ENCODE assay signal across 1 cellular context in genomic region chr19:29662604-29663404, GRCh38.
A peak's percentile ranks its signal among the peaks of the same experiment; 100 is the strongest.
TF ChIP-seq lines count a peak whose summit lies in the region.

No MANE protein-coding gene starts in this region.

TF ChIP-seq in HEK293, 187 proteins besides CTCF, POLR2A, EP300 and RAD21 (continued from another document and continues in another):
- TF ChIP-seq PRDM4 (tag by site-specific recombination; IDR thresholded peaks at IDR 0.05) (no peak), HIC1 (tag by site-specific recombination; IDR thresholded peaks at IDR 0.05) (no peak), ZNF473 (tag by site-specific recombination; IDR thresholded peaks at IDR 0.05) (no peak), PATZ1 (tag by site-specific recombination; IDR thresholded peaks at IDR 0.05) (peak; percentile 51), ZNF768 (tag by site-specific recombination; IDR thresholded peaks at IDR 0.05) (no peak), TRIM28 (IDR thresholded peaks at IDR 0.05; ENCODE audit: borderline replicate concordance, low read length) (peak; percentile 52; the same call in 1 of the 2 replicates), ZNF394 (tag by site-specific recombination; IDR thresholded peaks at IDR 0.05; ENCODE audit: borderline replicate concordance) (peak; percentile 96), ZNF544 (tag by site-specific recombination; IDR thresholded peaks at IDR 0.05) (no peak), REPIN1 (tag by site-specific recombination; IDR thresholded peaks at IDR 0.05; ENCODE audit: low read depth) (no peak), ZSCAN30 (tag by site-specific recombination; IDR thresholded peaks at IDR 0.05) (no peak), ZEB2 (tag by site-specific recombination; IDR thresholded peaks at IDR 0.05) (peak; percentile 26; the same call in 1 of the 2 replicates), ZNF146 (tag by site-specific recombination; IDR thresholded peaks at IDR 0.05) (no peak), ZNF830 (tag by site-specific recombination; IDR thresholded peaks at IDR 0.05; ENCODE audit: low read depth) (no peak), ZNF350 (tag by site-specific recombination; IDR thresholded peaks at IDR 0.05) (no peak), ZNF776 (tag by site-specific recombination; IDR thresholded peaks at IDR 0.05; ENCODE audit: borderline replicate concordance) (no peak), ZNF560 (tag by site-specific recombination; IDR thresholded peaks at IDR 0.05; ENCODE audit: borderline replicate concordance) (no peak), ZNF311 (tag by site-specific recombination; IDR thresholded peaks at IDR 0.05; ENCODE audit: borderline replicate concordance) (no peak), ZNF580 (tag by site-specific recombination; IDR thresholded peaks at IDR 0.05) (no peak; the same call in 1 of the 2 replicates), ZNF707 (tag by site-specific recombination; IDR thresholded peaks at IDR 0.05) (no peak), KLF9 (tag by site-specific recombination; IDR thresholded peaks at IDR 0.05; ENCODE audit: low read depth) (no peak), ZBTB7A (tag by site-specific recombination; IDR thresholded peaks at IDR 0.05; ENCODE audit: low read depth) (no peak), ZNF530 (tag by site-specific recombination; IDR thresholded peaks at IDR 0.05; ENCODE audit: low read depth) (0 out of 2 replicates have a peak, but pooled peaks have one; percentile 6), ZBTB10 (tag by site-specific recombination; IDR thresholded peaks at IDR 0.05) (peak; percentile 18; the same call in 1 of the 2 replicates), ZNF76 (tag by site-specific recombination; IDR thresholded peaks at IDR 0.05; ENCODE audit: borderline replicate concordance, low read depth) (peak; percentile 67; the same call in 1 of the 2 replicates), ZBTB20 (tag by site-specific recombination; IDR thresholded peaks at IDR 0.05) (peak; percentile 98), OVOL3 (tag by site-specific recombination; IDR thresholded peaks at IDR 0.05) (no peak), GLI4 (tag by site-specific recombination; IDR thresholded peaks at IDR 0.05) (no peak), ZNF514 (tag by site-specific recombination; IDR thresholded peaks at IDR 0.05) (no peak), ZNF335 (tag by site-specific recombination; conservative IDR thresholded peaks at IDR 0.05) (peak; percentile 98), ZNF248 (tag by site-specific recombination; IDR thresholded peaks at IDR 0.05) (no peak), ZSCAN16 (tag by site-specific recombination; IDR thresholded peaks at IDR 0.05) (no peak), ZNF37A (tag by site-specific recombination; IDR thresholded peaks at IDR 0.05) (no peak), HOXA7 (CRISPR knock-in tag; IDR thresholded peaks at IDR 0.05; ENCODE audit: borderline replicate concordance) (no peak), ZNF239 (tag by site-specific recombination; IDR thresholded peaks at IDR 0.05) (no peak)
- TF ChIP-seq, protein P1, sequence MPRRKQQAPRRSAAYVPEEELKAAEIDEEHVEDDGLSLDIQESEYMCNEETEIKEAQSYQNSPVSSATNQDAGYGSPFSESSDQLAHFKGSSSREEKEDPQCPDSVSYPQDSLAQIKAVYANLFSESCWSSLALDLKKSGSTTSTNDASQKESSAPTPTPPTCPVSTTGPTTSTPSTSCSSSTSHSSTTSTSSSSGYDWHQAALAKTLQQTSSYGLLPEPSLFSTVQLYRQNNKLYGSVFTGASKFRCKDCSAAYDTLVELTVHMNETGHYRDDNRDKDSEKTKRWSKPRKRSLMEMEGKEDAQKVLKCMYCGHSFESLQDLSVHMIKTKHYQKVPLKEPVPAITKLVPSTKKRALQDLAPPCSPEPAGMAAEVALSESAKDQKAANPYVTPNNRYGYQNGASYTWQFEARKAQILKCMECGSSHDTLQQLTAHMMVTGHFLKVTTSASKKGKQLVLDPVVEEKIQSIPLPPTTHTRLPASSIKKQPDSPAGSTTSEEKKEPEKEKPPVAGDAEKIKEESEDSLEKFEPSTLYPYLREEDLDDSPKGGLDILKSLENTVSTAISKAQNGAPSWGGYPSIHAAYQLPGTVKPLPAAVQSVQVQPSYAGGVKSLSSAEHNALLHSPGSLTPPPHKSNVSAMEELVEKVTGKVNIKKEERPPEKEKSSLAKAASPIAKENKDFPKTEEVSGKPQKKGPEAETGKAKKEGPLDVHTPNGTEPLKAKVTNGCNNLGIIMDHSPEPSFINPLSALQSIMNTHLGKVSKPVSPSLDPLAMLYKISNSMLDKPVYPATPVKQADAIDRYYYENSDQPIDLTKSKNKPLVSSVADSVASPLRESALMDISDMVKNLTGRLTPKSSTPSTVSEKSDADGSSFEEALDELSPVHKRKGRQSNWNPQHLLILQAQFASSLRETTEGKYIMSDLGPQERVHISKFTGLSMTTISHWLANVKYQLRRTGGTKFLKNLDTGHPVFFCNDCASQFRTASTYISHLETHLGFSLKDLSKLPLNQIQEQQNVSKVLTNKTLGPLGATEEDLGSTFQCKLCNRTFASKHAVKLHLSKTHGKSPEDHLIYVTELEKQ (tag by site-specific recombination; IDR thresholded peaks at IDR 0.05; ENCODE audit: borderline replicate concordance) = no peak
- TF ChIP-seq, protein P2, sequence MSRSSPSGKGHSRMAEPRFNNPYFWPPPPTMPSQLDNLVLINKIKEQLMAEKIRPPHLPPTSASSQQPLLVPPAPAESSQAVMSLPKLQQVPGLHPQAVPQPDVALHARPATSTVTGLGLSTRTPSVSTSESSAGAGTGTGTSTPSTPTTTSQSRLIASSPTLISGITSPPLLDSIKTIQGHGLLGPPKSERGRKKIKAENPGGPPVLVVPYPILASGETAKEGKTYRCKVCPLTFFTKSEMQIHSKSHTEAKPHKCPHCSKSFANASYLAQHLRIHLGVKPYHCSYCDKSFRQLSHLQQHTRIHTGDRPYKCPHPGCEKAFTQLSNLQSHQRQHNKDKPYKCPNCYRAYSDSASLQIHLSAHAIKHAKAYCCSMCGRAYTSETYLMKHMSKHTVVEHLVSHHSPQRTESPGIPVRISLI (tag by site-specific recombination; IDR thresholded peaks at IDR 0.05) = no peak
- TF ChIP-seq, protein P3, sequence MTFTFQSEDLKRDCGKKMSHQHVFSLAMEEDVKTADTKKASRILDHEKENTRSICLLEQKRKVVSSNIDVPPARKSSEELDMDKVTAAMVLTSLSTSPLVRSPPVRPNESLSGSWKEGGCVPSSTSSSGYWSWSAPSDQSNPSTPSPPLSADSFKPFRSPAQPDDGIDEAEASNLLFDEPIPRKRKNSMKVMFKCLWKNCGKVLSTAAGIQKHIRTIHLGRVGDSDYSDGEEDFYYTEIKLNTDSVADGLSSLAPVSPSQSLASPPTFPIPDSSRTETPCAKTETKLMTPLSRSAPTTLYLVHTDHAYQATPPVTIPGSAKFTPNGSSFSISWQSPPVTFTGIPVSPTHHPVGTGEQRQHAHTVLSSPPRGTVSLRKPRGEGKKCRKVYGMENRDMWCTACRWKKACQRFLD (tag by site-specific recombination; IDR thresholded peaks at IDR 0.05) = no peak
- TF ChIP-seq, protein P4, sequence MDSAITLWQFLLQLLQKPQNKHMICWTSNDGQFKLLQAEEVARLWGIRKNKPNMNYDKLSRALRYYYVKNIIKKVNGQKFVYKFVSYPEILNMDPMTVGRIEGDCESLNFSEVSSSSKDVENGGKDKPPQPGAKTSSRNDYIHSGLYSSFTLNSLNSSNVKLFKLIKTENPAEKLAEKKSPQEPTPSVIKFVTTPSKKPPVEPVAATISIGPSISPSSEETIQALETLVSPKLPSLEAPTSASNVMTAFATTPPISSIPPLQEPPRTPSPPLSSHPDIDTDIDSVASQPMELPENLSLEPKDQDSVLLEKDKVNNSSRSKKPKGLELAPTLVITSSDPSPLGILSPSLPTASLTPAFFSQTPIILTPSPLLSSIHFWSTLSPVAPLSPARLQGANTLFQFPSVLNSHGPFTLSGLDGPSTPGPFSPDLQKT (IDR thresholded peaks at IDR 0.05; ENCODE audit: borderline replicate concordance, low read depth, low read length) = no peak
- TF ChIP-seq, protein P5, sequence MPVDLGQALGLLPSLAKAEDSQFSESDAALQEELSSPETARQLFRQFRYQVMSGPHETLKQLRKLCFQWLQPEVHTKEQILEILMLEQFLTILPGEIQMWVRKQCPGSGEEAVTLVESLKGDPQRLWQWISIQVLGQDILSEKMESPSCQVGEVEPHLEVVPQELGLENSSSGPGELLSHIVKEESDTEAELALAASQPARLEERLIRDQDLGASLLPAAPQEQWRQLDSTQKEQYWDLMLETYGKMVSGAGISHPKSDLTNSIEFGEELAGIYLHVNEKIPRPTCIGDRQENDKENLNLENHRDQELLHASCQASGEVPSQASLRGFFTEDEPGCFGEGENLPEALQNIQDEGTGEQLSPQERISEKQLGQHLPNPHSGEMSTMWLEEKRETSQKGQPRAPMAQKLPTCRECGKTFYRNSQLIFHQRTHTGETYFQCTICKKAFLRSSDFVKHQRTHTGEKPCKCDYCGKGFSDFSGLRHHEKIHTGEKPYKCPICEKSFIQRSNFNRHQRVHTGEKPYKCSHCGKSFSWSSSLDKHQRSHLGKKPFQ (tag by site-specific recombination; IDR thresholded peaks at IDR 0.05) = no peak
- TF ChIP-seq, protein P6, sequence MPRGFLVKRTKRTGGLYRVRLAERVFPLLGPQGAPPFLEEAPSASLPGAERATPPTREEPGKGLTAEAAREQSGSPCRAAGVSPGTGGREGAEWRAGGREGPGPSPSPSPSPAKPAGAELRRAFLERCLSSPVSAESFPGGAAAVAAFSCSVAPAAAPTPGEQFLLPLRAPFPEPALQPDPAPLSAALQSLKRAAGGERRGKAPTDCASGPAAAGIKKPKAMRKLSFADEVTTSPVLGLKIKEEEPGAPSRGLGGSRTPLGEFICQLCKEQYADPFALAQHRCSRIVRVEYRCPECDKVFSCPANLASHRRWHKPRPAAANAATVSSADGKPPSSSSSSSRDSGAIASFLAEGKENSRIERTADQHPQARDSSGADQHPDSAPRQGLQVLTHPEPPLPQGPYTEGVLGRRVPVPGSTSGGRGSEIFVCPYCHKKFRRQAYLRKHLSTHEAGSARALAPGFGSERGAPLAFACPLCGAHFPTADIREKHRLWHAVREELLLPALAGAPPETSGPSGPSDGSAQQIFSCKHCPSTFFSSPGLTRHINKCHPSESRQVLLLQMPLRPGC (tag by site-specific recombination; IDR thresholded peaks at IDR 0.05) = no peak
